6 cellular contexts compared by ENCODE assay signal in the genomic region with DNA sequence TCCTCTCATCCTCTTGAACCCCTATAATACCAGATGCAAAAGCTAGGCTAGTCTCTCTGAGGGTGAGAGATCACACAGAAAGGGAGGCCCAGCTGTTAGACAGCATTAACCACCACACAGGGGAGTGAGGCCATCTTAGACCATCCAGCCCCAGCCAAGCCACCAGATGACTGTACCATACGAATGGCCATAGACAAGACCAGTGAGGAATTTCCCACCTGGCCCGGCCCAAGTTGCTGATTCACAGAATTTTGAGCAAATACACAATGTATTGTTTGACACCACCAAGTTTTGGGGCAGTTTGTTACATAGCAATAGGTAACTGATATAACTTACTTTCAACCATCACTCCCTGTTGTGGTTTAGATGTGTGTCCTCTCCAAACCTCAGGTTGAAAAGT.
"Had no signal": no experiment of that assay in that cellular context is flagged by ENCODE, and none has a peak within 500 bp of the region (broad histone marks: within the 10 kb centered on the region; RNA-seq: fewer than 3 reads in every experiment).

No MANE protein-coding gene starts in this region.

- H3K4me3 ChIP-seq: K562 had no signal

- DNase-seq: IMR-90, KBM-7, KG1 had no signal

- ATAC-seq: HepG2, K562 had no signal

- H3K27ac ChIP-seq: HL-60 had no signal
